8 cellular contexts compared by ENCODE assay signal in genomic region chr19:38734426-38735256, GRCh38. TPM values are rescaled to one million over a fixed set of nuclear protein-coding genes. Genes with fewer than 3 reads are reported as not detected.
DNase-seq lines count a peak whose midpoint lies in the region; ATAC-seq and TF ChIP-seq lines count a peak whose summit lies in the region.

No MANE protein-coding gene starts in this region.

- peak overlapping the region; percentile 74 for H3K4me3 Mint-ChIP-seq in activated naive CD4-positive, alpha-beta T cell treated with anti-CD3 and anti-CD28 coated beads, Interleukin-2, amount 10 ng/mL, durations not matched to agents 7 days and 5 days

- H3K27me3 ChIP-seq in iPS-18a (ENCODE audit: control insufficient read depth, insufficient read depth, low read length) (peaks cover 19% of the 10 kb centered on the region), A673 (replicated peaks; ENCODE audit: insufficient read depth, low read depth, low read length, poor library complexity) (no peaks in the 10 kb centered on the region)

- BruUV-seq in A673 (replicated peaks; lab: Mats Ljungman, UMichigan) = no TSS peak

- H3K27me3 Mint-ChIP-seq in activated naive CD4-positive, alpha-beta T cell treated with anti-CD3 and anti-CD28 coated beads, Interleukin-2, amount 10 ng/mL, durations not matched to agents 7 days and 5 days = peaks cover 44% of the 10 kb centered on the region

- no peaks in the 10 kb centered on the region for H3K9me3 Mint-ChIP-seq in activated naive CD4-positive, alpha-beta T cell treated with anti-CD3 and anti-CD28 coated beads, Interleukin-2, amount 10 ng/mL, durations not matched to agents 7 days and 5 days

- peaks cover 63% of the 10 kb centered on the region for H3K4me1 Mint-ChIP-seq in activated naive CD4-positive, alpha-beta T cell treated with anti-CD3 and anti-CD28 coated beads, Interleukin-2, amount 10 ng/mL, durations not matched to agents 7 days and 5 days

- H3K36me3 ChIP-seq in iPS-18a (ENCODE audit: control insufficient read depth, low read depth, low read length) (peaks cover 13% of the 10 kb centered on the region), A673 (ENCODE audit: insufficient read depth, low read length, poor library complexity, severe bottlenecking) (peaks cover 15% of the 10 kb centered on the region)

- H3K27ac Mint-ChIP-seq in activated naive CD4-positive, alpha-beta T cell treated with anti-CD3 and anti-CD28 coated beads, Interleukin-2, amount 10 ng/mL, durations not matched to agents 7 days and 5 days = peak overlapping the region; percentile 91

- H3K4me1 ChIP-seq in iPS-18a (ENCODE audit: control insufficient read depth, low read depth, low read length) (peaks cover 3% of the 10 kb centered on the region), A673 (ENCODE audit: insufficient read depth, low read length, poor library complexity, severe bottlenecking) (peaks cover 8% of the 10 kb centered on the region)

- peak overlapping the region; percentile 48 for H3K9ac ChIP-seq in iPS-18a (ENCODE audit: low read length)

- peak; percentile 75 for DNase-seq in GM13977 (ENCODE audit: low spot score)
- peak; percentile 48 for DNase-seq in NAMALWA (ENCODE audit: low spot score)
- DNase-seq in activated naive CD4-positive, alpha-beta T cell treated with anti-CD3 and anti-CD28 coated beads, Interleukin-2, amount 10 ng/mL, durations not matched to agents 7 days and 5 days = peak; percentile 67
- DNase-seq in stimulated activated naive CD8-positive, alpha-beta T cell treated with anti-CD3 and anti-CD28 coated beads, Interleukin-15, Interleukin-2, amounts not matched to agents 100 U/mL and 50 U/mL, for 24 hours = peak; percentile 42
- no peak for DNase-seq in C1 segment of cervical spinal cord (lab: John Stamatoyannopoulos, UW)
- DNase-seq in NCI-H526 treated with DMSO at 0.1 percent for 48 hours (lab: John Stamatoyannopoulos, UW) = no peak
- DNase-seq in A673 (ENCODE audit: low spot score) = no peak

- in situ Hi-C loops in GM13977 (cut with MboI; ENCODE audit: low pct_unique_long_range_greater_than_20kb, low sequenced_read_pairs, unreplicated experiment) = loop anchor here (25.0 kb wide), 1 partner anchor 178 kb away; the partner anchor contains the start of gene CCER2

- no peak for TF ChIP-seq CTCF in GM13977 (IDR thresholded peaks at IDR 0.05; ENCODE audit: extremely low read depth, insufficient read depth, missing control alignments)
- no peak for TF ChIP-seq CTCF in A673 (conservative IDR thresholded peaks at IDR 0.05; ENCODE audit: low read depth, low read length)

- H3K36me3 Mint-ChIP-seq in activated naive CD4-positive, alpha-beta T cell treated with anti-CD3 and anti-CD28 coated beads, Interleukin-2, amount 10 ng/mL, durations not matched to agents 7 days and 5 days = peaks cover 23% of the 10 kb centered on the region

- H3K4me3 ChIP-seq in iPS-18a (ENCODE audit: low read length) = peak overlapping the region; percentile 60
- no peak overlapping the region for H3K4me3 ChIP-seq in A673 (ENCODE audit: low read depth, low read length, poor library complexity, severe bottlenecking)

- no peaks in the 10 kb centered on the region for H3K9me3 ChIP-seq in iPS-18a (ENCODE audit: control insufficient read depth, low read depth, low read length)
- no peaks in the 10 kb centered on the region for H3K9me3 ChIP-seq in A673 (ENCODE audit: low read depth, low read length, poor library complexity, severe bottlenecking)

- CTCF ChIA-PET in activated naive CD4-positive, alpha-beta T cell treated with anti-CD3 and anti-CD28 coated beads, Interleukin-2, amount 10 ng/mL, durations not matched to agents 7 days and 5 days (lab: Charles Lee) = interaction anchor here (0.7 to 3.4 kb wide), 6 partner anchors 9 to 265 kb away, joined by 3 to 18 read pairs (median 4); partner anchors contain the start of genes MRPS12 and SARS2
- CTCF ChIA-PET in A673 (lab: Charles Lee) = no interaction called here

- peak; percentile 15 for ATAC-seq in stimulated activated naive CD8-positive, alpha-beta T cell treated with anti-CD3 and anti-CD28 coated beads, Interleukin-15, Interleukin-2, amounts not matched to agents 100 U/mL and 50 U/mL, for 24 hours

- H3K27ac ChIP-seq in iPS-18a (ENCODE audit: low read length) (no peak overlapping the region), A673 (ENCODE audit: low read depth, low read length, poor library complexity, severe bottlenecking) (no peak overlapping the region)

- intact Hi-C loops in A673 (cut with micrococcal nuclease; ENCODE audit: unreplicated experiment) = loop anchor here (5.0 kb wide), 1 partner anchor 198 kb away; the partner anchor contains the start of genes MRPS12 and SARS2

- POLR2A ChIA-PET in A673 (lab: Charles Lee; ENCODE audit: low non-redundant PET) = interaction anchor here (0.7 kb wide), 1 partner anchor 10 kb away, joined by 4 read pairs; no protein-coding TSS in a partner anchor

RNA-seq across cellular contexts. Expression of gene CAPN12, which starts 9.6 kb away (rescaled TPM):
- 0.69 and 0.96 TPM in 2 replicates for total RNA-seq in A673 (2021)

RNA-seq across cellular contexts. Expression of gene LGALS7, which starts 38.7 kb away (rescaled TPM):
- not detected in 2 replicates for total RNA-seq in A673 (2021)

RNA-seq across cellular contexts. Expression of gene LGALS7B, which starts 54.4 kb away (rescaled TPM):
- total RNA-seq in A673 (2021) = not detected in 2 replicates

Comparison
In these comparisons a context has a peak if more than half of its experiments do, and no peak if none do; other contexts are left out.
1. DNase-seq: peak in GM13977 (single experiment), NAMALWA (single experiment), activated naive CD4-positive, alpha-beta T cell treated with anti-CD3 and anti-CD28 coated beads, Interleukin-2, amount 10 ng/mL, durations not matched to agents 7 days and 5 days (single experiment) and stimulated activated naive CD8-positive, alpha-beta T cell treated with anti-CD3 and anti-CD28 coated beads, Interleukin-15, Interleukin-2, amounts not matched to agents 100 U/mL and 50 U/mL, for 24 hours (single experiment); none in C1 segment of cervical spinal cord (0 of 14), NCI-H526 treated with DMSO at 0.1 percent for 48 hours (single experiment) and A673 (single experiment).